ENCODE assay signal across 9 cellular contexts in the genomic region with DNA sequence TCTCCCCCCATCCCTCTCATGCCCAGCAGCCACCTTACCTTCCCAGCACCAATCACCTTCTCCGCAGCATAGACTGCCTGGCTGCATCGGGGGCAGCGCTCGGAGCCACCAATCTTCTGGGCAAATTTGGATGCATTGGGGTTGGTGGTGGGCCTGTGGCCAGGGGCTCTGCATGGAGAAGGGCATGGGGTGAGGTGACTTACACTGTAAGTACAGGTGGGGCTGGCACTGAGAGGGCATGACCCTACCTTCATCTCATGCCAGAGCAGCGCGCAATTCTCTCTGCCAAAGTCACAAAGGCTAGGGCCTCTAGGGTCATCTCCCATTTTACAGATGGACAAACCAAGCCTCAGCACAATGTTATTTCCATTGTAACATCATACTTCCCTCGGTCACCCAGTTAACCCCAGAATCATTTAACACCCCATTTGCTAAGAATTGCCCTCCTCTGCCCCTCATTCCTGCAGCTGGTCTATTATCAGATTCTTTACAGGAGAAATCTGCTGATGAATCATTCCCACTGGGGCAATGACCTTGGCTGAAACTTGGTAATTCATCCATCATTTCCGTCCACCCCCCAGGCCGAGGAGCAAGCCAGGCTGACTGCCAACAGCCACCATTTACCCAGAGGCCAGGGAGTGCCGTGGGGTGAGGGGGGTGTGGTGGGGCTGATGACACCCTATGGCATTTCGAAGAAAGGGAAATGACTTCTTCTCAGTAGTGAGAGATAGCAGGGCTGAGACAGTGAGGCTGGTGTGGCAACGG. TPM values are rescaled to one million over a fixed set of nuclear protein-coding genes. Genes with fewer than 3 reads are reported as not detected.
DNase-seq lines count a peak whose midpoint lies in the region.
"Had no signal": no experiment of that assay in that cellular context is flagged by ENCODE, and none has a peak within 500 bp of the region (broad histone marks: within the 10 kb centered on the region; RNA-seq: fewer than 3 reads in every experiment).

No MANE protein-coding gene starts in this region.

- no peaks in the 10 kb centered on the region for H3K9me3 Mint-ChIP-seq in dendritic cell treated with granulocyte-macrophage colony-stimulating factor and Interleukin-4, amounts not matched to agents 40 ng/mL and 50 ng/mL, for 4 days
- no peaks in the 10 kb centered on the region for H3K9me3 Mint-ChIP-seq in activated naive CD4-positive, alpha-beta T cell treated with anti-CD3 and anti-CD28 coated beads for 36 hours

- H3K27ac Mint-ChIP-seq in dendritic cell treated with granulocyte-macrophage colony-stimulating factor and Interleukin-4, amounts not matched to agents 40 ng/mL and 50 ng/mL, for 4 days: peak overlapping the region; percentile 89
- no peak overlapping the region for H3K27ac Mint-ChIP-seq in activated naive CD4-positive, alpha-beta T cell treated with anti-CD3 and anti-CD28 coated beads for 36 hours

- peak overlapping the region in 1 of 2 experiments; percentile 76 for H3K14ac ChIP-seq in mesenchymal stem cell (ENCODE audit: low read length in 2 of 2)

- peak overlapping the region; percentile 62 for H2AK5ac ChIP-seq in mesenchymal stem cell (ENCODE audit: low read length, severe bottlenecking)

- H3K36me3 ChIP-seq in mesenchymal stem cell (ENCODE audit: control insufficient read depth in 1 of 2, insufficient read depth in 2 of 2, low read depth in 1 of 2, low read length in 2 of 2): peaks cover 3 to 45% of the 10 kb centered on the region in 2 experiments

- no peak overlapping the region for H3K4ac ChIP-seq in mesenchymal stem cell (ENCODE audit: low read depth in 1 of 2, low read length in 2 of 2)

- H3K4me3 ChIP-seq in mesenchymal stem cell (ENCODE audit: insufficient read depth in 1 of 2, low read depth in 1 of 2, low read length in 2 of 2): no peak overlapping the region

- H4K8ac ChIP-seq in mesenchymal stem cell (ENCODE audit: low read length): peak overlapping the region; percentile 35

- DNase-seq in A172 (ENCODE audit: low spot score) (peak; percentile 100), NCI-H460 (ENCODE audit: extremely low read depth, low read depth) (peak; percentile 98), mesenchymal stem cell (peak; percentile 92), DMS114 treated with DMSO at 0.1 percent for 48 hours (lab: John Stamatoyannopoulos, UW; ENCODE audit: unreplicated experiment) (no peak), activated gamma-delta T cell treated with Interleukin-2 at 50 U/mL for 16 hours (no peak)
- no peak for DNase-seq in stimulated activated naive CD4-positive, alpha-beta T cell treated with Interleukin-2 at 50 U/mL for 16 hours (lab: John Stamatoyannopoulos, UW)
- DNase-seq in activated naive CD4-positive, alpha-beta T cell treated with anti-CD3 and anti-CD28 coated beads for 36 hours: no peak
- DNase-seq: stimulated activated CD4-positive, alpha-beta T cell treated with anti-CD3 and anti-CD28 coated beads, Interleukin-4, amount 100 ng/mL, for 4 hours had no signal

- no peaks in the 10 kb centered on the region for H3K27me3 Mint-ChIP-seq in dendritic cell treated with granulocyte-macrophage colony-stimulating factor and Interleukin-4, amounts not matched to agents 40 ng/mL and 50 ng/mL, for 4 days
- H3K27me3 Mint-ChIP-seq in activated naive CD4-positive, alpha-beta T cell treated with anti-CD3 and anti-CD28 coated beads for 36 hours (ENCODE audit: low read depth): no peaks in the 10 kb centered on the region

- H3K18ac ChIP-seq in mesenchymal stem cell (ENCODE audit: low read depth in 1 of 2, low read length in 2 of 2): peak overlapping the region; percentile 34 to 61

- no peak overlapping the region for H3K23ac ChIP-seq in mesenchymal stem cell (ENCODE audit: low read length in 2 of 2)

- H3K4me1 Mint-ChIP-seq in dendritic cell treated with granulocyte-macrophage colony-stimulating factor and Interleukin-4, amounts not matched to agents 40 ng/mL and 50 ng/mL, for 4 days (ENCODE audit: low read depth): peaks cover 55% of the 10 kb centered on the region
- no peaks in the 10 kb centered on the region for H3K4me1 Mint-ChIP-seq in activated naive CD4-positive, alpha-beta T cell treated with anti-CD3 and anti-CD28 coated beads for 36 hours (ENCODE audit: low read depth)

- H2BK12ac ChIP-seq in mesenchymal stem cell (ENCODE audit: low read length in 2 of 2): peak overlapping the region; percentile 69 to 93

- WGBS in mesenchymal stem cell: 55% methylated on average over 12 of the region's 12 CpGs

- H2BK120ac ChIP-seq in mesenchymal stem cell (ENCODE audit: low read depth, low read length): no peak overlapping the region

- H3K4me1 ChIP-seq in mesenchymal stem cell (ENCODE audit: control insufficient read depth, insufficient read depth, low read depth, low read length): peaks cover 18% of the 10 kb centered on the region

- no peak overlapping the region for H2AFZ ChIP-seq in mesenchymal stem cell (ENCODE audit: low read depth, low read length)

- H3K9ac ChIP-seq in mesenchymal stem cell (ENCODE audit: low read length): peak overlapping the region; percentile 58

- H3K27me3 ChIP-seq in mesenchymal stem cell (ENCODE audit: control insufficient read depth in 1 of 2, insufficient read depth in 1 of 2, low read length in 2 of 2): no peaks in the 10 kb centered on the region

- H3K9me3 ChIP-seq in mesenchymal stem cell (ENCODE audit: control insufficient read depth, low read length): no peaks in the 10 kb centered on the region

- no peaks in the 10 kb centered on the region for H3K79me1 ChIP-seq in mesenchymal stem cell (replicated peaks; ENCODE audit: low read length, poor library complexity, severe bottlenecking)

- H3K27ac ChIP-seq in mesenchymal stem cell (ENCODE audit: low read length, poor library complexity, severe bottlenecking): peak overlapping the region; percentile 7

- H3K4me3 Mint-ChIP-seq in dendritic cell treated with granulocyte-macrophage colony-stimulating factor and Interleukin-4, amounts not matched to agents 40 ng/mL and 50 ng/mL, for 4 days: peak overlapping the region; percentile 40
- H3K4me3 Mint-ChIP-seq in activated naive CD4-positive, alpha-beta T cell treated with anti-CD3 and anti-CD28 coated beads for 36 hours: no peak overlapping the region

- intact Hi-C loops in dendritic cell treated with granulocyte-macrophage colony-stimulating factor and Interleukin-4, amounts not matched to agents 40 ng/mL and 50 ng/mL, for 4 days (cut with micrococcal nuclease): loop anchor here (2.0 kb wide), 1 partner anchor 18 kb away; a partner anchor contains a TSS
- intact Hi-C loops in activated naive CD4-positive, alpha-beta T cell treated with anti-CD3 and anti-CD28 coated beads for 36 hours (cut with micrococcal nuclease): no loop called here

- no peak overlapping the region for H2BK5ac ChIP-seq in mesenchymal stem cell (ENCODE audit: low read depth, low read length, poor library complexity, severe bottlenecking)

- CTCF ChIA-PET in activated naive CD4-positive, alpha-beta T cell treated with anti-CD3 and anti-CD28 coated beads for 36 hours (lab: Charles Lee): interaction anchor here (1.1 to 10.5 kb wide), 3 partner anchors 8 to 23 kb away, joined by 5 to 287 read pairs (median 19); a partner anchor contains a TSS

- peaks cover 98% of the 10 kb centered on the region for H3K36me3 Mint-ChIP-seq in dendritic cell treated with granulocyte-macrophage colony-stimulating factor and Interleukin-4, amounts not matched to agents 40 ng/mL and 50 ng/mL, for 4 days (ENCODE audit: low read depth)
- H3K36me3 Mint-ChIP-seq in activated naive CD4-positive, alpha-beta T cell treated with anti-CD3 and anti-CD28 coated beads for 36 hours (ENCODE audit: low read depth): peaks cover 14% of the 10 kb centered on the region

- H2BK15ac ChIP-seq in mesenchymal stem cell (ENCODE audit: low read depth, poor library complexity, severe bottlenecking): no peak overlapping the region

- no peak overlapping the region for H3K4me2 ChIP-seq in mesenchymal stem cell (ENCODE audit: low read length, poor library complexity, severe bottlenecking)

- peak overlapping the region; percentile 11 for H4K91ac ChIP-seq in mesenchymal stem cell (ENCODE audit: low read length)

RNA-seq across cellular contexts. Expression of a gene that starts 17.9 kb away (rescaled TPM):
- total RNA-seq in A172 (2014; rRNA removed; shearing (Covaris generic)): 573 and 611 TPM in 2 replicates
- total RNA-seq in NCI-H460 (2014; rRNA removed; shearing (Covaris generic)): 729 and 850 TPM in 2 replicates
- polyA plus RNA-seq in NCI-H460 (2014; cell fraction: nucleus; rRNA removed): 1,097 and 1,161 TPM in 2 replicates
- polyA plus RNA-seq in mesenchymal stem cell (2013, experiment 1 of 2): 86.6 TPM
- 85.7 TPM for polyA plus RNA-seq in mesenchymal stem cell (2013, experiment 2 of 2)
- total RNA-seq in activated naive CD4-positive, alpha-beta T cell treated with anti-CD3 and anti-CD28 coated beads for 36 hours: 10 to 100 TPM; 35.7 to 36.6 TPM

RNA-seq across cellular contexts. Expression of a gene that starts 20.0 kb away (rescaled TPM):
- 96.2 and 133 TPM in 2 replicates for total RNA-seq in A172 (2014; rRNA removed; shearing (Covaris generic))
- total RNA-seq in NCI-H460 (2014; rRNA removed; shearing (Covaris generic)): 53.8 and 54.6 TPM in 2 replicates
- 32.9 and 44.9 TPM in 2 replicates for polyA plus RNA-seq in NCI-H460 (2014; cell fraction: nucleus; rRNA removed)
- 42.7 TPM for polyA plus RNA-seq in mesenchymal stem cell (2013, experiment 1 of 2)
- polyA plus RNA-seq in mesenchymal stem cell (2013, experiment 2 of 2): 42.7 TPM
- 10 to 100 TPM; 19.5 TPM for total RNA-seq in activated naive CD4-positive, alpha-beta T cell treated with anti-CD3 and anti-CD28 coated beads for 36 hours

RNA-seq across cellular contexts. Expression of a gene that starts 49.9 kb away (rescaled TPM):
- total RNA-seq in A172 (2014; rRNA removed; shearing (Covaris generic)): 29.7 and 40.3 TPM in 2 replicates
- total RNA-seq in NCI-H460 (2014; rRNA removed; shearing (Covaris generic)): 0.92 and 0.94 TPM in 2 replicates
- 0.90 and 1.4 TPM in 2 replicates for polyA plus RNA-seq in NCI-H460 (2014; cell fraction: nucleus; rRNA removed)
- 51.4 TPM for polyA plus RNA-seq in mesenchymal stem cell (2013, experiment 1 of 2)
- 45.4 TPM for polyA plus RNA-seq in mesenchymal stem cell (2013, experiment 2 of 2)
- 1 to 10 TPM in 1 of 2 experiments, under 1 TPM in 1; 0.62 to 1.2 TPM for total RNA-seq in activated naive CD4-positive, alpha-beta T cell treated with anti-CD3 and anti-CD28 coated beads for 36 hours

Comparison
In these comparisons a context has a peak if more than half of its experiments do, and no peak if none do; other contexts are left out.
1. DNase-seq: peak in A172 (single experiment), NCI-H460 (single experiment) and mesenchymal stem cell (single experiment); none in DMS114 treated with DMSO at 0.1 percent for 48 hours (single experiment), stimulated activated naive CD4-positive, alpha-beta T cell treated with Interleukin-2 at 50 U/mL for 16 hours (single experiment), activated naive CD4-positive, alpha-beta T cell treated with anti-CD3 and anti-CD28 coated beads for 36 hours (single experiment) and activated gamma-delta T cell treated with Interleukin-2 at 50 U/mL for 16 hours (single experiment).
2. RNA of a gene that starts 17.9 kb away (total RNA-seq): 729 to 850 TPM in NCI-H460 and 573 to 611 TPM in A172; 35.7 to 36.6 TPM in activated naive CD4-positive, alpha-beta T cell treated with anti-CD3 and anti-CD28 coated beads for 36 hours; every median in the first group is over 10 times any median in the second.
3. RNA of a gene that starts 49.9 kb away (total RNA-seq): 29.7 to 40.3 TPM in A172; 0.62 to 1.2 TPM in activated naive CD4-positive, alpha-beta T cell treated with anti-CD3 and anti-CD28 coated beads for 36 hours and 0.92 to 0.94 TPM in NCI-H460; every median in the first group is over 10 times any median in the second.